ENCODE assay signal across 2 cellular contexts in the genomic region with DNA sequence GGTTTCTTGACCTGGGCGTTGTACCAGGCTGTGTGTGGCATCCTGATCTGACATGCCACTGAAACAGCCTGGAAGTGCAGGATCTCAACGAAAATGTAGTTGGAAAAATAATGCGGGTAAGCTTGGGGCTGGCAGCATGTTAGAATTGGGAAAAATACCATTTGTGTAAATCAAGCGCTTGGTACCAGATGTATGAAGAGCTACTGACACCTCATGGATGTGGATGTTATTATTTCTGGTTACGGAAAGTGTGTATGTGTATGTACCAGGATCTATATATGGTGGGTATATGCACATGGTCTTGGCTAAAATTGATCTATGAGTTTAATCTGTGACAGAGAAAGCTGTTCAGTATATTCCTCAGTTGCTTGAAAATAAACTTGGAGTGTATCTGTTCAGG.
TF ChIP-seq lines count a peak whose summit lies in the region.

No MANE protein-coding gene starts in this region.

TF ChIP-seq in HepG2, 621 proteins besides CTCF, POLR2A, EP300 and RAD21:
- TF ChIP-seq STAG1 (CRISPR knock-in tag; IDR thresholded peaks at IDR 0.05): peak; percentile 58
- TF ChIP-seq ZNF253 (CRISPR knock-in tag; IDR thresholded peaks at IDR 0.05; ENCODE audit: borderline replicate concordance): no peak

TF ChIP-seq in GM12878, 131 proteins besides CTCF, POLR2A, EP300 and RAD21:
- no peak for TF ChIP-seq BCL11A (IDR thresholded peaks at IDR 0.05; ENCODE audit: low read depth, low read length)
- no peak for TF ChIP-seq BMI1 (IDR thresholded peaks at IDR 0.05; ENCODE audit: borderline replicate concordance)
- TF ChIP-seq, protein P1, sequence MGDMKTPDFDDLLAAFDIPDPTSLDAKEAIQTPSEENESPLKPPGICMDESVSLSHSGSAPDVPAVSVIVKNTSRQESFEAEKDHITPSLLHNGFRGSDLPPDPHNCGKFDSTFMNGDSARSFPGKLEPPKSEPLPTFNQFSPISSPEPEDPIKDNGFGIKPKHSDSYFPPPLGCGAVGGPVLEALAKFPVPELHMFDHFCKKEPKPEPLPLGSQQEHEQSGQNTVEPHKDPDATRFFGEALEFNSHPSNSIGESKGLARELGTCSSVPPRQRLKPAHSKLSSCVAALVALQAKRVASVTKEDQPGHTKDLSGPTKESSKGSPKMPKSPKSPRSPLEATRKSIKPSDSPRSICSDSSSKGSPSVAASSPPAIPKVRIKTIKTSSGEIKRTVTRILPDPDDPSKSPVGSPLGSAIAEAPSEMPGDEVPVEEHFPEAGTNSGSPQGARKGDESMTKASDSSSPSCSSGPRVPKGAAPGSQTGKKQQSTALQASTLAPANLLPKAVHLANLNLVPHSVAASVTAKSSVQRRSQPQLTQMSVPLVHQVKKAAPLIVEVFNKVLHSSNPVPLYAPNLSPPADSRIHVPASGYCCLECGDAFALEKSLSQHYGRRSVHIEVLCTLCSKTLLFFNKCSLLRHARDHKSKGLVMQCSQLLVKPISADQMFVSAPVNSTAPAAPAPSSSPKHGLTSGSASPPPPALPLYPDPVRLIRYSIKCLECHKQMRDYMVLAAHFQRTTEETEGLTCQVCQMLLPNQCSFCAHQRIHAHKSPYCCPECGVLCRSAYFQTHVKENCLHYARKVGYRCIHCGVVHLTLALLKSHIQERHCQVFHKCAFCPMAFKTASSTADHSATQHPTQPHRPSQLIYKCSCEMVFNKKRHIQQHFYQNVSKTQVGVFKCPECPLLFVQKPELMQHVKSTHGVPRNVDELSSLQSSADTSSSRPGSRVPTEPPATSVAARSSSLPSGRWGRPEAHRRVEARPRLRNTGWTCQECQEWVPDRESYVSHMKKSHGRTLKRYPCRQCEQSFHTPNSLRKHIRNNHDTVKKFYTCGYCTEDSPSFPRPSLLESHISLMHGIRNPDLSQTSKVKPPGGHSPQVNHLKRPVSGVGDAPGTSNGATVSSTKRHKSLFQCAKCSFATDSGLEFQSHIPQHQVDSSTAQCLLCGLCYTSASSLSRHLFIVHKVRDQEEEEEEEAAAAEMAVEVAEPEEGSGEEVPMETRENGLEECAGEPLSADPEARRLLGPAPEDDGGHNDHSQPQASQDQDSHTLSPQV (IDR thresholded peaks at IDR 0.05): no peak
- TF ChIP-seq ESRRA (IDR thresholded peaks at IDR 0.05; ENCODE audit: low read length): no peak
- TF ChIP-seq YY1 (IDR thresholded peaks at IDR 0.05; ENCODE audit: low read depth, low read length): no peak
- no peak for TF ChIP-seq GATAD2B (conservative IDR thresholded peaks at IDR 0.05; ENCODE audit: low read depth)
- no peak for TF ChIP-seq NBN (IDR thresholded peaks at IDR 0.05)
- TF ChIP-seq IRF4 (IDR thresholded peaks at IDR 0.05; ENCODE audit: low read depth, low read length): no peak
- TF ChIP-seq MYB (IDR thresholded peaks at IDR 0.05; ENCODE audit: borderline replicate concordance, low read depth, low read length): no peak
- TF ChIP-seq, protein P2, sequence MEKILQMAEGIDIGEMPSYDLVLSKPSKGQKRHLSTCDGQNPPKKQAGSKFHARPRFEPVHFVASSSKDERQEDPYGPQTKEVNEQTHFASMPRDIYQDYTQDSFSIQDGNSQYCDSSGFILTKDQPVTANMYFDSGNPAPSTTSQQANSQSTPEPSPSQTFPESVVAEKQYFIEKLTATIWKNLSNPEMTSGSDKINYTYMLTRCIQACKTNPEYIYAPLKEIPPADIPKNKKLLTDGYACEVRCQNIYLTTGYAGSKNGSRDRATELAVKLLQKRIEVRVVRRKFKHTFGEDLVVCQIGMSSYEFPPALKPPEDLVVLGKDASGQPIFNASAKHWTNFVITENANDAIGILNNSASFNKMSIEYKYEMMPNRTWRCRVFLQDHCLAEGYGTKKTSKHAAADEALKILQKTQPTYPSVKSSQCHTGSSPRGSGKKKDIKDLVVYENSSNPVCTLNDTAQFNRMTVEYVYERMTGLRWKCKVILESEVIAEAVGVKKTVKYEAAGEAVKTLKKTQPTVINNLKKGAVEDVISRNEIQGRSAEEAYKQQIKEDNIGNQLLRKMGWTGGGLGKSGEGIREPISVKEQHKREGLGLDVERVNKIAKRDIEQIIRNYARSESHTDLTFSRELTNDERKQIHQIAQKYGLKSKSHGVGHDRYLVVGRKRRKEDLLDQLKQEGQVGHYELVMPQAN (conservative IDR thresholded peaks at IDR 0.05): no peak
